ENCODE assay signal across 11 cellular contexts in genomic region chr2:69554981-69555380, GRCh38.
DNase-seq lines count a peak whose midpoint lies in the region; ATAC-seq, FAIRE-seq and TF ChIP-seq lines count a peak whose summit lies in the region.
"Had no signal": no experiment of that assay in that cellular context is flagged by ENCODE, and none has a peak within 500 bp of the region (broad histone marks: within the 10 kb centered on the region; RNA-seq: fewer than 3 reads in every experiment).

No MANE protein-coding gene starts in this region.

- no peak overlapping the region for H3K9ac ChIP-seq in kidney (ENCODE audit: low read length in 2 of 2)

- H3K27me3 Mint-ChIP-seq in dendritic cell treated with granulocyte-macrophage colony-stimulating factor and Interleukin-4, amounts not matched to agents 40 ng/mL and 50 ng/mL, for 4 days = no peaks in the 10 kb centered on the region

- peak; percentile 63 for ATAC-seq in HG03442 (IDR thresholded peaks at IDR 0.05; ENCODE audit: unreplicated experiment)

- no peak overlapping the region for H3K4me3 Mint-ChIP-seq in dendritic cell treated with granulocyte-macrophage colony-stimulating factor and Interleukin-4, amounts not matched to agents 40 ng/mL and 50 ng/mL, for 4 days

- H3K36me3 Mint-ChIP-seq in dendritic cell treated with granulocyte-macrophage colony-stimulating factor and Interleukin-4, amounts not matched to agents 40 ng/mL and 50 ng/mL, for 4 days (ENCODE audit: low read depth) = peaks cover 41% of the 10 kb centered on the region

- H3K27ac ChIP-seq in coronary artery = peak overlapping the region in 1 of 2 donors; percentile 53
- no peak overlapping the region for H3K27ac ChIP-seq in kidney (ENCODE audit: low read depth in 2 of 2, low read length in 2 of 2)

- H3K4me1 ChIP-seq in kidney (ENCODE audit: control insufficient read depth in 1 of 2, insufficient read depth in 1 of 2, low read depth in 1 of 2, low read length in 2 of 2) = peaks cover 8 to 16% of the 10 kb centered on the region in 2 donors

- H3K27ac Mint-ChIP-seq in dendritic cell treated with granulocyte-macrophage colony-stimulating factor and Interleukin-4, amounts not matched to agents 40 ng/mL and 50 ng/mL, for 4 days = peak overlapping the region; percentile 85

- no peak overlapping the region for H3K4me3 ChIP-seq in coronary artery
- H3K4me3 ChIP-seq in kidney (ENCODE audit: low read length in 2 of 2) = no peak overlapping the region

- intact Hi-C loops in dendritic cell treated with granulocyte-macrophage colony-stimulating factor and Interleukin-4, amounts not matched to agents 40 ng/mL and 50 ng/mL, for 4 days (cut with micrococcal nuclease) = loop anchor here (10.0 kb wide), 1 partner anchor 250 kb away; no protein-coding TSS in a partner anchor
- intact Hi-C loops in kidney (cut with DNase I) = no loop called here

- in situ Hi-C loops in GM13977 (cut with MboI; ENCODE audit: low pct_unique_long_range_greater_than_20kb, low sequenced_read_pairs, unreplicated experiment) = loop anchor here (25.0 kb wide), 1 partner anchor 257 kb away; no protein-coding TSS in a partner anchor

- H3K4me1 Mint-ChIP-seq in dendritic cell treated with granulocyte-macrophage colony-stimulating factor and Interleukin-4, amounts not matched to agents 40 ng/mL and 50 ng/mL, for 4 days (ENCODE audit: low read depth) = peaks cover 31% of the 10 kb centered on the region

- no peak for FAIRE-seq in kidney (lab: Jason Lieb, UNC)
- FAIRE-seq: colon had no signal

- no peaks in the 10 kb centered on the region for H3K36me3 ChIP-seq in kidney (ENCODE audit: control insufficient read depth in 1 of 2, insufficient read depth in 2 of 2, low read length in 2 of 2)

- TF ChIP-seq CTCF in GM13977 (IDR thresholded peaks at IDR 0.05; ENCODE audit: extremely low read depth, insufficient read depth, missing control alignments) = no peak
- no peak for TF ChIP-seq CTCF in coronary artery (IDR thresholded peaks at IDR 0.05)
- TF ChIP-seq CTCF in kidney (IDR thresholded peaks at IDR 0.05; ENCODE audit: borderline replicate concordance, extremely low read depth, insufficient read depth) = no peak

- H3K9me3 Mint-ChIP-seq in dendritic cell treated with granulocyte-macrophage colony-stimulating factor and Interleukin-4, amounts not matched to agents 40 ng/mL and 50 ng/mL, for 4 days = no peaks in the 10 kb centered on the region

- no peaks in the 10 kb centered on the region for H3K9me3 ChIP-seq in kidney (ENCODE audit: control insufficient read depth in 1 of 2, low read length in 2 of 2)

- DNase-seq in GM13977 (ENCODE audit: low spot score) = peak; percentile 28
- DNase-seq in pulmonary artery endothelial cell (ENCODE audit: low read depth, low spot score) = peak; percentile 80
- DNase-seq in coronary artery (ENCODE audit: low spot score) = no peak
- DNase-seq in NCI-H2227 treated with DMSO at 0.1 percent for 48 hours (lab: John Stamatoyannopoulos, UW) = no peak
- DNase-seq in kidney = no peak
- DNase-seq in KG1 (lab: John Stamatoyannopoulos, UW) = no peak
- DNase-seq: NCI-H1417 treated with DMSO at 0.1 percent for 48 hours; stimulated activated CD4-positive, alpha-beta T cell treated with anti-CD3 and anti-CD28 coated beads, Interleukin-4, amount 100 ng/mL, for 24 hours had no signal

Comparison
In these comparisons a context has a peak if more than half of its experiments do, and no peak if none do; other contexts are left out.
1. DNase-seq: peak in GM13977 (single experiment) and pulmonary artery endothelial cell (single experiment); none in coronary artery (single experiment), NCI-H2227 treated with DMSO at 0.1 percent for 48 hours (single experiment), kidney (single experiment) and KG1 (single experiment).